In genomic region chr3:70803891-70804290, GRCh38 we compare ENCODE assay signal across 27 cellular contexts.
"Had no signal": no experiment of that assay in that cellular context is flagged by ENCODE, and none has a peak within 500 bp of the region (broad histone marks: within the 10 kb centered on the region; RNA-seq: fewer than 3 reads in every experiment).

No MANE protein-coding gene starts in this region.

- H3K9me3 ChIP-seq: left ventricle myocardium inferior, neutrophil, ovary, right lobe of liver, tibial nerve, vagina had no signal

- DNase-seq: hippocampal formation; immature natural killer cell; islet precursor cell; left ventricle myocardium inferior; naive thymus-derived CD8-positive, alpha-beta T cell; occipital lobe; ovary; right lobe of liver; stimulated activated CD4-positive, alpha-beta T cell treated with anti-CD3 and anti-CD28 coated beads, Interleukin-1b, Interleukin-23, amount 100 ng/mL, for 48 hours; stimulated activated CD4-positive, alpha-beta T cell treated with anti-CD3 and anti-CD28 coated beads, Interleukin-2, amount 100 ng/mL, for 48 hours; stimulated activated CD4-positive, alpha-beta T cell treated with anti-CD3 and anti-CD28 coated beads, Interleukin-4, amount 100 ng/mL, for 4 hours; stimulated activated CD8-positive, alpha-beta memory T cell treated with anti-CD3 and anti-CD28 coated beads, Interleukin-4, amount 100 ng/mL, for 48 hours; stimulated activated naive CD4-positive, alpha-beta T cell treated with Interleukin-2 at 50 U/mL for 16 hours; stimulated activated naive CD8-positive, alpha-beta T cell treated with anti-CD3 and anti-CD28 coated beads, Interleukin-15, amount 100 ng/mL, for 72 hours; substantia nigra had no signal

- H3K4me3 Mint-ChIP-seq: immature natural killer cell; memory B cell; naive thymus-derived CD8-positive, alpha-beta T cell; nephron; neural crest cell; stimulated activated memory B cell treated with anti-CD40 and anti-IgM and Interleukin-4, amounts not matched to agents 10 μg/mL and 1 μg/mL and 100 μg/mL, for 72 hours; stimulated activated naive CD8-positive, alpha-beta T cell treated with anti-CD3 and anti-CD28 coated beads, Interleukin-15, amount 100 ng/mL, for 72 hours; type B pancreatic cell had no signal

- H3K27ac Mint-ChIP-seq: immature natural killer cell; memory B cell; naive thymus-derived CD8-positive, alpha-beta T cell; progenitor cell of endocrine pancreas; stimulated activated memory B cell treated with anti-CD40 and anti-IgM and Interleukin-4, amounts not matched to agents 10 μg/mL and 1 μg/mL and 100 μg/mL, for 72 hours; stimulated activated naive CD8-positive, alpha-beta T cell treated with anti-CD3 and anti-CD28 coated beads, Interleukin-15, amount 100 ng/mL, for 72 hours; type B pancreatic cell had no signal

- H3K4me2 ChIP-seq: smooth muscle cell had no signal

- H3K36me3 Mint-ChIP-seq: immature natural killer cell; memory B cell; naive thymus-derived CD8-positive, alpha-beta T cell; stimulated activated memory B cell treated with anti-CD40 and anti-IgM and Interleukin-4, amounts not matched to agents 10 μg/mL and 1 μg/mL and 100 μg/mL, for 72 hours; type B pancreatic cell had no signal

- H3K9me3 Mint-ChIP-seq: memory B cell; nephron; neural crest cell; stimulated activated memory B cell treated with anti-CD40 and anti-IgM and Interleukin-4, amounts not matched to agents 10 μg/mL and 1 μg/mL and 100 μg/mL, for 72 hours; type B pancreatic cell had no signal

- H3K4me1 ChIP-seq: right atrium auricular region, right lobe of liver, vagina had no signal

- H3K27me3 ChIP-seq: neutrophil, ovary, right atrium auricular region, right lobe of liver, tibial nerve, vagina had no signal

- H3K36me3 ChIP-seq: left ventricle myocardium inferior, neutrophil, ovary, right atrium auricular region, right lobe of liver, tibial nerve, vagina had no signal

- H3K4me1 Mint-ChIP-seq: immature natural killer cell; memory B cell; naive thymus-derived CD8-positive, alpha-beta T cell; neural crest cell; stimulated activated memory B cell treated with anti-CD40 and anti-IgM and Interleukin-4, amounts not matched to agents 10 μg/mL and 1 μg/mL and 100 μg/mL, for 72 hours; stimulated activated naive CD8-positive, alpha-beta T cell treated with anti-CD3 and anti-CD28 coated beads, Interleukin-15, amount 100 ng/mL, for 72 hours had no signal

- H3K27me3 Mint-ChIP-seq: progenitor cell of endocrine pancreas, type B pancreatic cell had no signal

- ATAC-seq: naive thymus-derived CD8-positive, alpha-beta T cell; right lobe of liver; stimulated activated memory B cell treated with anti-CD40 and anti-IgM and Interleukin-4, amounts not matched to agents 10 μg/mL and 1 μg/mL and 100 μg/mL, for 72 hours; stimulated activated naive CD8-positive, alpha-beta T cell treated with anti-CD3 and anti-CD28 coated beads, Interleukin-15, amount 100 ng/mL, for 72 hours had no signal

- H3K27ac ChIP-seq: left ventricle myocardium inferior, neutrophil, ovary, right atrium auricular region, right lobe of liver, tibial nerve, vagina had no signal

- H3K4me3 ChIP-seq: left ventricle myocardium inferior, lung, ovary, right atrium auricular region, right lobe of liver, smooth muscle cell, tibial nerve, vagina had no signal
